In the genomic region with DNA sequence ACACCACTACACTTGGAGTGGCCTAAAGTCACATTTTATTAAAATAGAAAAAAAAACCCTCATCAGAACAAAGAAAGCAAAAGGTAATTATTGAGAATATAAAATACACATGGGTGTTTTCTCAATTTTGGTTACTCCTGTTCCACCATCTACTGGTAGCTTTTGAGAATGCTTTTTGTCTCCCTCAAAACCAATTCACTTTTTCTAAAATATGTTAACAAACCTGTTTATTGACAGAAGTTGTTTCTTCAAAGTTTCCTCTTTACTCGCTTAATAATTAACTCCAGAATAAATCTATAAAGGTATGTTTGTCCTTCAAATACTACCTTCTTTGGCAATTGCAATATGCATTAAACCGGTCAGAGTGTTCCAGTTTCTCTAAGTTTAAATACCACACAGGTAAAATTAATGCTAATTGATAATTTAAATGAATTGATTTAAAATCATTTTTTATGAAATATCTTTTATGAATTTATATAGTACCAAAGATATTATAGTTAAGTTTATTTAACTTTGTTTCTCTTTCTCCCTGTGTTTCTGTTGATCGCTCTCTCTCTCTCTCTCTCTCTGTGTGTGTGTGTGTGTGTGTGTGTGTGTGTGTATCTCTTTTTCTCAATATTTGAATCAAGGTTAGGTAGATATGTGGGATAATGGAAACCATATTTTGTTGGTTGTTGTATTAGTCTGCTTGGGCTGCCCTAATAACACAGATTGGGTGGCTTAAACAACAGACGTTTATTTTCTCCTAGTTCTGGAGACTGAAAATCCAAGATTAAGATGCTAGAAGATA, we compare ENCODE assay signal across 13 cellular contexts.
DNase-seq lines count a peak whose midpoint lies in the region; TF ChIP-seq lines count a peak whose summit lies in the region.
"Had no signal": no experiment of that assay in that cellular context is flagged by ENCODE, and none has a peak within 500 bp of the region (broad histone marks: within the 10 kb centered on the region; RNA-seq: fewer than 3 reads in every experiment).

No MANE protein-coding gene starts in this region.

- no peaks in the 10 kb centered on the region for H3K9me3 Mint-ChIP-seq in endothelial cell (ENCODE audit: unreplicated experiment)
- peaks cover 47% of the 10 kb centered on the region for H3K9me3 Mint-ChIP-seq in activated T-helper 2 cell treated with anti-CD3 and anti-CD28 coated beads, Interferon-gamma antibody, Interleukin-2, Interleukin-4, amounts not matched to agents 10 μg/mL and 5 μg/mL and 100 μg/mL, durations not matched to agents 14 hours and 24 hours and 36 hours

- H3K27ac Mint-ChIP-seq in endothelial cell (ENCODE audit: unreplicated experiment): no peak overlapping the region
- H3K27ac Mint-ChIP-seq in activated T-helper 2 cell treated with anti-CD3 and anti-CD28 coated beads, Interferon-gamma antibody, Interleukin-2, Interleukin-4, amounts not matched to agents 10 μg/mL and 5 μg/mL and 100 μg/mL, durations not matched to agents 14 hours and 24 hours and 36 hours: no peak overlapping the region
- H3K27ac Mint-ChIP-seq: natural killer cell treated with Interleukin-12 subunit alpha and Interleukin-12 subunit beta and Interleukin-15 and Interleukin-18, amount 100 ng/mL, for 72 hours had no signal

- no peaks in the 10 kb centered on the region for H3K36me3 Mint-ChIP-seq in endothelial cell (ENCODE audit: low read depth, unreplicated experiment)
- no peaks in the 10 kb centered on the region for H3K36me3 Mint-ChIP-seq in activated T-helper 2 cell treated with anti-CD3 and anti-CD28 coated beads, Interferon-gamma antibody, Interleukin-2, Interleukin-4, amounts not matched to agents 10 μg/mL and 5 μg/mL and 100 μg/mL, durations not matched to agents 14 hours and 24 hours and 36 hours (ENCODE audit: low read depth)

- no peak overlapping the region for H3K4me3 Mint-ChIP-seq in endothelial cell (ENCODE audit: unreplicated experiment)
- no peak overlapping the region for H3K4me3 Mint-ChIP-seq in activated T-helper 2 cell treated with anti-CD3 and anti-CD28 coated beads, Interferon-gamma antibody, Interleukin-2, Interleukin-4, amounts not matched to agents 10 μg/mL and 5 μg/mL and 100 μg/mL, durations not matched to agents 14 hours and 24 hours and 36 hours (ENCODE audit: low read depth)
- H3K4me3 Mint-ChIP-seq: natural killer cell treated with Interleukin-12 subunit alpha and Interleukin-12 subunit beta and Interleukin-15 and Interleukin-18, amount 100 ng/mL, for 72 hours had no signal

- peak; percentile 56 for TF ChIP-seq CTCF in endothelial cell (IDR thresholded peaks at IDR 0.05; ENCODE audit: unreplicated experiment)

- intact Hi-C loops in activated T-helper 2 cell treated with anti-CD3 and anti-CD28 coated beads, Interferon-gamma antibody, Interleukin-2, Interleukin-4, amounts not matched to agents 10 μg/mL and 5 μg/mL and 100 μg/mL, durations not matched to agents 14 hours and 24 hours and 36 hours (cut with micrococcal nuclease): no loop called here

- H3K27me3 Mint-ChIP-seq in endothelial cell (ENCODE audit: unreplicated experiment): no peaks in the 10 kb centered on the region
- H3K27me3 Mint-ChIP-seq in activated T-helper 2 cell treated with anti-CD3 and anti-CD28 coated beads, Interferon-gamma antibody, Interleukin-2, Interleukin-4, amounts not matched to agents 10 μg/mL and 5 μg/mL and 100 μg/mL, durations not matched to agents 14 hours and 24 hours and 36 hours (ENCODE audit: low read depth): no peaks in the 10 kb centered on the region
- H3K27me3 Mint-ChIP-seq: natural killer cell treated with Interleukin-12 subunit alpha and Interleukin-12 subunit beta and Interleukin-15 and Interleukin-18, amount 100 ng/mL, for 72 hours had no signal

- DNase-seq in NCI-H748 (lab: John Stamatoyannopoulos, UW; ENCODE audit: unreplicated experiment) (peak; percentile 17), NCI-H748 treated with DMSO at 0.1 percent for 48 hours (lab: John Stamatoyannopoulos, UW) (no peak), OCI-M1 (lab: John Stamatoyannopoulos, UW) (peak; percentile 45), endothelial cell (ENCODE audit: low spot score) (no peak), renal cortical epithelial cell (ENCODE audit: low read depth) (peak; percentile 1), NCI-H510A (lab: John Stamatoyannopoulos, UW) (no peak), NCI-H2227 (lab: John Stamatoyannopoulos, UW; ENCODE audit: unreplicated experiment) (no peak)
- no peak for DNase-seq in activated T-helper 2 cell treated with anti-CD3 and anti-CD28 coated beads, Interferon-gamma antibody, Interleukin-2, Interleukin-4, amounts not matched to agents 10 μg/mL and 5 μg/mL and 100 μg/mL, durations not matched to agents 14 hours and 24 hours and 36 hours (ENCODE audit: low spot score)
- DNase-seq: activated CD8-positive, alpha-beta memory T cell treated with anti-CD3 and anti-CD28 coated beads, Interleukin-2, amount 50 U/mL, for 48 hours; adrenal gland; islet precursor cell; uterus had no signal

- H3K4me1 Mint-ChIP-seq in endothelial cell (ENCODE audit: unreplicated experiment): peaks cover 4% of the 10 kb centered on the region
- H3K4me1 Mint-ChIP-seq in activated T-helper 2 cell treated with anti-CD3 and anti-CD28 coated beads, Interferon-gamma antibody, Interleukin-2, Interleukin-4, amounts not matched to agents 10 μg/mL and 5 μg/mL and 100 μg/mL, durations not matched to agents 14 hours and 24 hours and 36 hours (ENCODE audit: low read depth): no peaks in the 10 kb centered on the region

Comparison
In these comparisons a context has a peak if more than half of its experiments do, and no peak if none do; other contexts are left out.
1. DNase-seq: peak in NCI-H748 (single experiment), OCI-M1 (single experiment) and renal cortical epithelial cell (single experiment); none in NCI-H748 treated with DMSO at 0.1 percent for 48 hours (single experiment), endothelial cell (single experiment), NCI-H510A (single experiment), NCI-H2227 (single experiment) and activated T-helper 2 cell treated with anti-CD3 and anti-CD28 coated beads, Interferon-gamma antibody, Interleukin-2, Interleukin-4, amounts not matched to agents 10 μg/mL and 5 μg/mL and 100 μg/mL, durations not matched to agents 14 hours and 24 hours and 36 hours (single experiment).